In genomic region chr5:168219515-168220410, GRCh38 we compare ENCODE assay signal across 8 cellular contexts.
A peak's percentile ranks its signal among the peaks of the same experiment; 100 is the strongest.
DNase-seq lines count a peak whose midpoint lies in the region; ATAC-seq and TF ChIP-seq lines count a peak whose summit lies in the region.

No MANE protein-coding gene starts in this region.

- no peaks in the 10 kb centered on the region for H3K36me3 ChIP-seq in adrenal gland (replicated peaks in 1 of 2)
- peaks cover 0 to 39% (median 0%) of the 10 kb centered on the region in 9 donors for H3K36me3 ChIP-seq in heart right ventricle
- no peaks in the 10 kb centered on the region for H3K36me3 ChIP-seq in prostate gland

- intact Hi-C loops in adrenal gland (cut with DNase I) (loop anchor here (5.0 to 10.0 kb wide), 2 partner anchors 495 to 497 kb away; no protein-coding TSS in a partner anchor), heart right ventricle (cut with DNase I) (loop anchor here in 9 of 10 donors (2.0 to 10.0 kb wide), 12 partner anchors 92 to 645 kb away; no protein-coding TSS in a partner anchor), prostate gland (cut with DNase I) (loop anchor here (5.0 kb wide), 1 partner anchor 497 kb away; no protein-coding TSS in a partner anchor)

- H3K4me1 ChIP-seq in adrenal gland (replicated peaks in 1 of 2) (peaks cover 0 to 5% of the 10 kb centered on the region in 2 donors), heart right ventricle (peaks cover 0 to 33% (median 12%) of the 10 kb centered on the region in 9 donors), prostate gland (replicated peaks) (no peaks in the 10 kb centered on the region)

- H3K27me3 ChIP-seq in HL-60 (ENCODE audit: insufficient read depth, poor library complexity, severe bottlenecking) (no peaks in the 10 kb centered on the region), adrenal gland (no peaks in the 10 kb centered on the region), heart right ventricle (no peaks in the 10 kb centered on the region), prostate gland (replicated peaks; ENCODE audit: insufficient read depth) (no peaks in the 10 kb centered on the region)

- ATAC-seq in GM21447 (IDR thresholded peaks at IDR 0.05; ENCODE audit: unreplicated experiment), result peak; percentile 92
- ATAC-seq in heart right ventricle, result peak in 7 of 8 donors; percentile 54 to 67 (median 63)

- H3K9me3 ChIP-seq in adrenal gland (replicated peaks in 1 of 3) (no peaks in the 10 kb centered on the region), heart right ventricle (no peaks in the 10 kb centered on the region), prostate gland (no peaks in the 10 kb centered on the region)

- no peak overlapping the region for H3K4me3 ChIP-seq in HL-60 (replicated peaks; ENCODE audit: insufficient read depth, low read length)
- no peak overlapping the region for H3K4me3 ChIP-seq in adrenal gland
- H3K4me3 ChIP-seq in heart right ventricle, result peak overlapping the region in 3 of 10 donors; percentile 17 to 21 (median 18)
- no peak overlapping the region for H3K4me3 ChIP-seq in prostate gland

- TF ChIP-seq POLR2A in adrenal gland (IDR thresholded peaks at IDR 0.05) (no peak), prostate gland (IDR thresholded peaks at IDR 0.05) (no peak)

- 22 to 26% (median 24%) methylated on average over 8 of the region's 8 CpGs for WGBS in adrenal gland, 4 donors
- WGBS in heart right ventricle, 2 donors, result 32 to 36% methylated on average over 7 to 8 of the region's 8 CpGs
- WGBS in prostate gland, result 28% methylated on average over 8 of the region's 8 CpGs

- DNase-seq in activated CD4-positive, alpha-beta T cell treated with anti-CD3 and anti-CD28 coated beads for 48 hours, result peak; percentile 40
- DNase-seq in activated CD4-positive, alpha-beta T cell treated with anti-CD3 and anti-CD28 coated beads for 1 hour, result no peak
- DNase-seq in HL-60 (ENCODE audit: low read depth in 1 of 2, low spot score in 1 of 2) (peak; percentile 45 to 52), NOMO-1 treated with DMSO at 0.1 percent for 48 hours (lab: John Stamatoyannopoulos, UW; ENCODE audit: unreplicated experiment) (peak; percentile 64), adrenal gland (peak; percentile 42 to 83 (median 58)), heart right ventricle (peak in 1 of 2 donors; percentile 57), prostate gland (ENCODE audit: low spot score) (peak; percentile 71)

- H3K27ac ChIP-seq in HL-60 (replicated peaks) (no peak overlapping the region), adrenal gland (no peak overlapping the region), heart right ventricle (no peak overlapping the region), prostate gland (no peak overlapping the region)

- TF ChIP-seq CTCF in HL-60 (IDR thresholded peaks at IDR 0.05; ENCODE audit: insufficient read depth, low read length) (peak; percentile 92), adrenal gland (IDR thresholded peaks at IDR 0.05) (peak; percentile 81 to 92 (median 86)), heart right ventricle (IDR thresholded peaks at IDR 0.05) (peak; percentile 63 to 91 (median 88)), prostate gland (IDR thresholded peaks at IDR 0.05) (peak; percentile 69 to 94 (median 89))
